16 cellular contexts compared by ENCODE assay signal in the genomic region with DNA sequence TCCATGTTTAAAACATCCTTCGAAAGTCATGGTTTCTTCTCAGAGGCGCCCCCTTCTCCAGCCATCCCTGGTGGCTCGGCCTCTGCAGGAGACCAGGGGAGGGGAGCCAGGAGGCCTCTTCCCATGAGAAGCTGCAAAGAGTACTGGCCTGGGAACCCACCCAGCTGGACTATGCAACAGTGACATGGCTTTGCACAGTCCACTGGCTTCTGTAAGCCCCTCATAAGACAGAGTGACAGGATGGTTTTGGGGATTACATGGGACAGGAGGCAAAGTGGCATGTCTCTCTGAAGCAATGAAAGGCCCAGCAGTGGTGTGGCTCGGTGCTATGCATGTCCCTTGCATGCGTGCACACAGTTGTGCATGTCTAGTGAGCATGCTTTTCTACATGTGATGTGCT.
DNase-seq lines count a peak whose midpoint lies in the region; ATAC-seq and TF ChIP-seq lines count a peak whose summit lies in the region.
"Had no signal": no experiment of that assay in that cellular context is flagged by ENCODE, and none has a peak within 500 bp of the region (broad histone marks: within the 10 kb centered on the region; RNA-seq: fewer than 3 reads in every experiment).

No MANE protein-coding gene starts in this region.

- no peaks in the 10 kb centered on the region for H3K36me3 ChIP-seq in DND-41 (ENCODE audit: insufficient read depth, low read length)

- H3K9me3 Mint-ChIP-seq in activated CD8-positive, alpha-beta memory T cell treated with anti-CD3 and anti-CD28 coated beads, Interleukin-2, amount 10 ng/mL, durations not matched to agents 7 days and 5 days (ENCODE audit: low read depth), result no peaks in the 10 kb centered on the region

- no peak overlapping the region for H2AFZ ChIP-seq in DND-41 (ENCODE audit: low read depth, low read length)

- no peak overlapping the region for H3K4me2 ChIP-seq in DND-41 (ENCODE audit: insufficient read depth, low read length)

- H3K4me3 ChIP-seq in DND-41 (ENCODE audit: low read depth in 1 of 2, low read length in 2 of 2) (no peak overlapping the region), coronary artery (no peak overlapping the region)

- no peaks in the 10 kb centered on the region for H3K27me3 ChIP-seq in DND-41 (ENCODE audit: insufficient read depth, low read length, poor library complexity)

- H3K4me1 ChIP-seq in DND-41 (ENCODE audit: insufficient read depth, low read length), result peaks cover 14% of the 10 kb centered on the region

- no peak for ATAC-seq in activated CD8-positive, alpha-beta memory T cell treated with anti-CD3 and anti-CD28 coated beads, Interleukin-2, amount 10 ng/mL, durations not matched to agents 7 days and 5 days
- ATAC-seq in DND-41 (ENCODE audit: insufficient read depth, low read depth) (no peak), sciatic nerve (no peak), HG02759 (IDR thresholded peaks at IDR 0.05; ENCODE audit: unreplicated experiment) (no peak), HG02678 (IDR thresholded peaks at IDR 0.05; ENCODE audit: unreplicated experiment) (no peak)
- ATAC-seq: PC-3 had no signal

- H3K36me3 Mint-ChIP-seq in activated CD8-positive, alpha-beta memory T cell treated with anti-CD3 and anti-CD28 coated beads, Interleukin-2, amount 10 ng/mL, durations not matched to agents 7 days and 5 days, result no peaks in the 10 kb centered on the region

- no peak overlapping the region for H3K27ac Mint-ChIP-seq in activated CD8-positive, alpha-beta memory T cell treated with anti-CD3 and anti-CD28 coated beads, Interleukin-2, amount 10 ng/mL, durations not matched to agents 7 days and 5 days
- H3K27ac Mint-ChIP-seq: B cell had no signal

- H3K79me2 ChIP-seq in DND-41 (ENCODE audit: insufficient read depth, low read length), result no peaks in the 10 kb centered on the region

- H3K9me3 ChIP-seq in DND-41 (ENCODE audit: insufficient read depth, low read length, severe bottlenecking), result no peaks in the 10 kb centered on the region

- H3K4me1 Mint-ChIP-seq in activated CD8-positive, alpha-beta memory T cell treated with anti-CD3 and anti-CD28 coated beads, Interleukin-2, amount 10 ng/mL, durations not matched to agents 7 days and 5 days, result no peaks in the 10 kb centered on the region

- no peak overlapping the region for H3K9ac ChIP-seq in DND-41 (ENCODE audit: low read depth, low read length)

- TF ChIP-seq CTCF in DND-41 (IDR thresholded peaks at IDR 0.05; ENCODE audit: borderline replicate concordance, extremely low read depth, low read length, poor library complexity, severe bottlenecking) (no peak), coronary artery (IDR thresholded peaks at IDR 0.05) (no peak)

- peak; percentile 30 for DNase-seq in activated CD8-positive, alpha-beta memory T cell treated with anti-CD3 and anti-CD28 coated beads, Interleukin-2, amount 10 ng/mL, durations not matched to agents 7 days and 5 days
- DNase-seq in activated CD8-positive, alpha-beta memory T cell treated with anti-CD3 and anti-CD28 coated beads, Interleukin-2, amount 50 U/mL, for 4 hours, result no peak
- DNase-seq in DND-41 (peak; percentile 3), coronary artery (ENCODE audit: low spot score) (peak; percentile 47), sciatic nerve (ENCODE audit: low spot score) (peak; percentile 26), NCI-H146 treated with DMSO at 0.1 percent for 48 hours (lab: John Stamatoyannopoulos, UW; ENCODE audit: unreplicated experiment) (no peak)
- DNase-seq: COR-L47, IMR-90, NCI-H1417 treated with DMSO at 0.1 percent for 48 hours, NCI-H1930, NCI-H226, PC-3 had no signal

- no peak overlapping the region for H3K4me3 Mint-ChIP-seq in activated CD8-positive, alpha-beta memory T cell treated with anti-CD3 and anti-CD28 coated beads, Interleukin-2, amount 10 ng/mL, durations not matched to agents 7 days and 5 days
- H3K4me3 Mint-ChIP-seq: B cell had no signal

- intact Hi-C loops in sciatic nerve (cut with DNase I), result no loop called here

- no peaks in the 10 kb centered on the region for H4K20me1 ChIP-seq in DND-41 (ENCODE audit: insufficient read depth, low read length)

- CTCF ChIA-PET in activated CD8-positive, alpha-beta memory T cell treated with anti-CD3 and anti-CD28 coated beads, Interleukin-2, amount 10 ng/mL, durations not matched to agents 7 days and 5 days (lab: Charles Lee), result no interaction called here

- H3K27ac ChIP-seq in DND-41 (ENCODE audit: low read length) (no peak overlapping the region), coronary artery (no peak overlapping the region)
- H3K27ac ChIP-seq: RWPE1 had no signal

- no peaks in the 10 kb centered on the region for H3K27me3 Mint-ChIP-seq in activated CD8-positive, alpha-beta memory T cell treated with anti-CD3 and anti-CD28 coated beads, Interleukin-2, amount 10 ng/mL, durations not matched to agents 7 days and 5 days
- H3K27me3 Mint-ChIP-seq: B cell had no signal

Comparison
In these comparisons a context has a peak if more than half of its experiments do, and no peak if none do; other contexts are left out.
1. DNase-seq: peak in activated CD8-positive, alpha-beta memory T cell treated with anti-CD3 and anti-CD28 coated beads, Interleukin-2, amount 10 ng/mL, durations not matched to agents 7 days and 5 days (single experiment), DND-41 (single experiment), coronary artery (single experiment) and sciatic nerve (single experiment); none in activated CD8-positive, alpha-beta memory T cell treated with anti-CD3 and anti-CD28 coated beads, Interleukin-2, amount 50 U/mL, for 4 hours (single experiment) and NCI-H146 treated with DMSO at 0.1 percent for 48 hours (single experiment).